Comparison of ENCODE assay signal across 8 cellular contexts in the genomic region with DNA sequence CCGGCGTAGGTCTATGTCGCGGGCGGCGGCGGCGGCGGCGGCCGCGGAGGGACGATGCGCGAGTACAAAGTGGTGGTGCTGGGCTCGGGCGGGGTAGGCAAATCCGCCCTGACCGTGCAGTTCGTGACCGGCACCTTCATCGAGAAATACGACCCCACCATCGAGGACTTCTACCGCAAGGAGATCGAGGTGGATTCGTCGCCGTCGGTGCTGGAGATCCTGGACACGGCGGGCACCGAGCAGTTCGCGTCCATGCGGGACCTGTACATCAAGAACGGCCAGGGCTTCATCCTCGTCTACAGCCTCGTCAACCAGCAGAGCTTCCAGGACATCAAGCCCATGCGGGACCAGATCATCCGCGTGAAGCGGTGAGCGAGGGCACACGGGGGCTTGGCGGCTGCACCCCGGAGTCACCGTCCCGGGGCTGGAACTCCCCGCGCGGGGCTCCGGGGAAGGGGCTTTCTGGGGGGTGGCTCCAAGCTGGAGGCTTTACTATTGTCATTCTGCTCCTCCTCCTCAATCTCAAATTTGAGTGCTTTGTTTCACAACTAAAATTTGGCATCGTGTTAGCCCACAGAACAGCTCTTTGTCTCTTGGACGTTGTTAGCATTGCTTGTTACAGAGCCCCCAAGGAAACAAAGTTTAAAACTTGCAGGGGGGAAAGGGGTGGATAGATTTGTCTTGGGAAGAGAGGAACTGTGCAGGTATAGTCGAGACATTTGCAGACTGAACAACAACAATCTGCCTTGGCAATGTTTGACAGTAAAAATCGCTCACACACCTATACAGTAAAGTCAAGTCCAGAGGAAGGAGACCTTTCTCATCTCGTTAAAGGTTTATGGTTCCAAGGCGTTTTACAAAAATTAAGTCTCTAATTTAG. TPM values are rescaled to one million over a fixed set of nuclear protein-coding genes. Genes with fewer than 3 reads are reported as not detected.
A peak's percentile ranks its signal among the peaks of the same experiment; 100 is the strongest.
DNase-seq lines count a peak whose midpoint lies in the region; ATAC-seq, FAIRE-seq and TF ChIP-seq lines count a peak whose summit lies in the region.

No MANE protein-coding gene starts in this region.

- DNase-seq in NCI-H345 (lab: John Stamatoyannopoulos, UW) = peak; percentile 35
- DNase-seq in NCI-H345 treated with DMSO at 0.1 percent for 48 hours (lab: John Stamatoyannopoulos, UW; ENCODE audit: unreplicated experiment) = no peak
- no peak for DNase-seq in GM12878 (ENCODE audit: low read depth, low spot score)
- DNase-seq in iris pigment epithelial cell (ENCODE audit: low read depth) = peak; percentile 39
- peak; percentile 9 to 11 for DNase-seq in stimulated activated CD4-positive, alpha-beta T cell treated with anti-CD3 and anti-CD28 coated beads, Interleukin-12 subunit alpha, Interleukin-12 subunit beta, amount 100 ng/mL, for 24 hours (ENCODE audit: low read depth in 2 of 2)
- DNase-seq in cortex of kidney (lab: John Stamatoyannopoulos, UW) = no peak

- H2AFZ ChIP-seq in GM12878 (ENCODE audit: control insufficient read depth, low read depth, low read length) = peak overlapping the region; percentile 84

- no peak for TF ChIP-seq RAD21 in GM12878 (IDR thresholded peaks at IDR 0.05; ENCODE audit: insufficient read depth, low read depth, low read length)

- POLR2A ChIA-PET in GM12878 (lab: Charles Lee) = interaction anchor here (0.6 to 9.1 kb wide), 8 partner anchors 15 to 981 kb away, joined by 3 to 108 read pairs (median 6); a partner anchor contains a TSS

- peak overlapping the region; percentile 76 for H3K9ac ChIP-seq in GM12878 (ENCODE audit: control insufficient read depth, insufficient read depth, low read length)

- RAD21 ChIA-PET in GM12878 (lab: Charles Lee; ENCODE audit: unreplicated experiment) = interaction anchor here (0.7 to 10.4 kb wide), 11 partner anchors 10 to 368 kb away, joined by 3 to 179 read pairs (median 4); a partner anchor contains a TSS

- intact Hi-C loops in GM12878 (cut with micrococcal nuclease; ENCODE audit: unreplicated experiment) = loop anchor here (2.0 to 10.0 kb wide), 5 partner anchors 14 to 1757 kb away; a partner anchor contains a TSS

- CTCF ChIA-PET in GM12878 (lab: Yijun Ruan, JAX) = interaction anchor here (0.6 to 3.9 kb wide), 7 partner anchors 15 to 1141 kb away, joined by 3 to 25 read pairs (median 3); no protein-coding TSS in a partner anchor

- H4K20me1 ChIP-seq in GM12878 (ENCODE audit: control insufficient read depth, insufficient read depth) = no peaks in the 10 kb centered on the region

- H3K4me2 ChIP-seq in GM12878 (ENCODE audit: control insufficient read depth, insufficient read depth) = peak overlapping the region; percentile 70

- no peak for TF ChIP-seq EP300 in GM12878 (IDR thresholded peaks at IDR 0.05; ENCODE audit: borderline replicate concordance in 1 of 2, control insufficient read depth in 1 of 2, low read depth in 2 of 2, low read length in 2 of 2)

- peak; percentile 2 for ATAC-seq in HG03432 (IDR thresholded peaks at IDR 0.05; ENCODE audit: unreplicated experiment)
- no peak for ATAC-seq in GM12878

- under 1% methylated on average over 40 of the region's 59 CpGs for WGBS in GM12878 (ENCODE audit: insufficient coverage, insufficient replicate concordance, low lambda C conversion rate, missing lambda C conversion rate)

- no peaks in the 10 kb centered on the region for H3K9me3 ChIP-seq in GM12878 (replicated peaks; ENCODE audit: control insufficient read depth, insufficient read depth, low read length)

- 0 out of 4 replicates have a peak, but pooled peaks cover 0 to 4% of the 10 kb centered on the region in 2 experiments for H3K36me3 ChIP-seq in GM12878 (ENCODE audit: control insufficient read depth in 2 of 2, insufficient read depth in 2 of 2, low read length in 1 of 2)

- peak overlapping the region; percentile 93 for H3K4me3 ChIP-seq in GM12878

- H3K27me3 Mint-ChIP-seq in T-helper 1 cell treated with Interleukin-12 subunit alpha and Interleukin-12 subunit beta and Interleukin-4 antibody, amounts not matched to agents 30 μg/mL and 1 μg/mL, for 36 hours (ENCODE audit: low read depth) = peaks cover 9% of the 10 kb centered on the region

- no peak for TF ChIP-seq CTCF in GM12878 (IDR thresholded peaks at IDR 0.05 in 2 of 3, conservative IDR thresholded peaks at IDR 0.05 in 1 of 3; ENCODE audit: control insufficient read depth in 2 of 3, extremely low read depth in 1 of 3, insufficient read depth in 1 of 3, low read depth in 3 of 3, low read length in 3 of 3)

- SMC1A ChIA-PET in GM12878 (lab: Charles Lee; ENCODE audit: uncharacterized antibody, unreplicated experiment) = interaction anchor here (0.5 to 12.0 kb wide), 9 partner anchors 12 to 211 kb away, joined by 3 to 165 read pairs (median 4); a partner anchor contains a TSS

- no peaks in the 10 kb centered on the region for H3K27me3 ChIP-seq in GM12878 (replicated peaks in 1 of 2; ENCODE audit: control insufficient read depth in 2 of 2, insufficient read depth in 2 of 2, low read length in 1 of 2)

- peaks cover 28% of the 10 kb centered on the region for H3K4me1 Mint-ChIP-seq in T-helper 1 cell treated with Interleukin-12 subunit alpha and Interleukin-12 subunit beta and Interleukin-4 antibody, amounts not matched to agents 30 μg/mL and 1 μg/mL, for 36 hours (ENCODE audit: low read depth)

- peaks cover 8% of the 10 kb centered on the region for H3K36me3 Mint-ChIP-seq in T-helper 1 cell treated with Interleukin-12 subunit alpha and Interleukin-12 subunit beta and Interleukin-4 antibody, amounts not matched to agents 30 μg/mL and 1 μg/mL, for 36 hours (ENCODE audit: low read depth)

- peaks cover 6% of the 10 kb centered on the region for H3K4me1 ChIP-seq in GM12878 (ENCODE audit: control insufficient read depth, insufficient read depth, low read length)

- H3K79me2 ChIP-seq in GM12878 (ENCODE audit: control insufficient read depth, insufficient read depth, low read length) = peaks cover 48% of the 10 kb centered on the region

- no peaks in the 10 kb centered on the region for H3K9me3 Mint-ChIP-seq in T-helper 1 cell treated with Interleukin-12 subunit alpha and Interleukin-12 subunit beta and Interleukin-4 antibody, amounts not matched to agents 30 μg/mL and 1 μg/mL, for 36 hours

- no peak for FAIRE-seq in GM12878 (lab: Jason Lieb, UNC)

- H3K4me3 Mint-ChIP-seq in T-helper 1 cell treated with Interleukin-12 subunit alpha and Interleukin-12 subunit beta and Interleukin-4 antibody, amounts not matched to agents 30 μg/mL and 1 μg/mL, for 36 hours = peak overlapping the region; percentile 92

- peak overlapping the region; percentile 64 for H3K27ac ChIP-seq in GM12878 (ENCODE audit: control insufficient read depth, insufficient read depth)

- TF ChIP-seq POLR2A in GM12878 (IDR thresholded peaks at IDR 0.05; ENCODE audit: low read depth, low read length) = peak; percentile 41; the same call in 1 of the 2 replicates

- peak overlapping the region; percentile 87 for H3K27ac Mint-ChIP-seq in T-helper 1 cell treated with Interleukin-12 subunit alpha and Interleukin-12 subunit beta and Interleukin-4 antibody, amounts not matched to agents 30 μg/mL and 1 μg/mL, for 36 hours

- in situ Hi-C loops in GM12878 (cut with MboI) = loop anchor here (25.0 kb wide), 2 partner anchors 1128 to 1747 kb away; a partner anchor contains a TSS

- BruUV-seq in GM12878 (replicated peaks; lab: Mats Ljungman, UMichigan) = no TSS peak

TF ChIP-seq in GM12878, 131 proteins besides CTCF, POLR2A, EP300 and RAD21 (continues in another document):
- TF ChIP-seq FOS (IDR thresholded peaks at IDR 0.05; ENCODE audit: borderline replicate concordance, extremely low read depth, insufficient read length) = no peak
- TF ChIP-seq, protein P1, sequence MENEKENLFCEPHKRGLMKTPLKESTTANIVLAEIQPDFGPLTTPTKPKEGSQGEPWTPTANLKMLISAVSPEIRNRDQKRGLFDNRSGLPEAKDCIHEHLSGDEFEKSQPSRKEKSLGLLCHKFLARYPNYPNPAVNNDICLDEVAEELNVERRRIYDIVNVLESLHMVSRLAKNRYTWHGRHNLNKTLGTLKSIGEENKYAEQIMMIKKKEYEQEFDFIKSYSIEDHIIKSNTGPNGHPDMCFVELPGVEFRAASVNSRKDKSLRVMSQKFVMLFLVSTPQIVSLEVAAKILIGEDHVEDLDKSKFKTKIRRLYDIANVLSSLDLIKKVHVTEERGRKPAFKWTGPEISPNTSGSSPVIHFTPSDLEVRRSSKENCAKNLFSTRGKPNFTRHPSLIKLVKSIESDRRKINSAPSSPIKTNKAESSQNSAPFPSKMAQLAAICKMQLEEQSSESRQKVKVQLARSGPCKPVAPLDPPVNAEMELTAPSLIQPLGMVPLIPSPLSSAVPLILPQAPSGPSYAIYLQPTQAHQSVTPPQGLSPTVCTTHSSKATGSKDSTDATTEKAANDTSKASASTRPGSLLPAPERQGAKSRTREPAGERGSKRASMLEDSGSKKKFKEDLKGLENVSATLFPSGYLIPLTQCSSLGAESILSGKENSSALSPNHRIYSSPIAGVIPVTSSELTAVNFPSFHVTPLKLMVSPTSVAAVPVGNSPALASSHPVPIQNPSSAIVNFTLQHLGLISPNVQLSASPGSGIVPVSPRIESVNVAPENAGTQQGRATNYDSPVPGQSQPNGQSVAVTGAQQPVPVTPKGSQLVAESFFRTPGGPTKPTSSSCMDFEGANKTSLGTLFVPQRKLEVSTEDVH (IDR thresholded peaks at IDR 0.05; ENCODE audit: low read depth, partially characterized antibody) = no peak

RNA-seq across cellular contexts. Expression of a gene that starts 0.7 kb away (rescaled TPM):
- total RNA-seq in GM12878 (2013; cell fraction: nucleolus; rRNA removed) = 19.9 and 20.3 TPM in 2 replicates
- total RNA-seq in GM12878 (2014; rRNA removed) = 18.8 and 22.5 TPM in 2 replicates
- total RNA-seq in GM12878 (2014; rRNA removed; fragmentation: Illumina TruSeq; extraction: Trizol) = 25.5 and 26.3 TPM in 2 replicates
- 35.1 and 38.5 TPM in 2 replicates for total RNA-seq in GM12878 (2021)
- polyA plus RNA-seq in GM12878 (2011; ENCODE audit: low read depth) = 4.9 TPM
- polyA plus RNA-seq in GM12878 (2011; rRNA removed) = 32.6 and 43.0 TPM in 2 replicates
- 11.9 and 13.7 TPM in 2 replicates for polyA plus RNA-seq in GM12878 (2011; cell fraction: cytosol; rRNA removed)
- polyA plus RNA-seq in GM12878 (2011; cell fraction: nucleus; rRNA removed) = 9.6 and 23.0 TPM in 2 replicates
- 10.9 and 12.4 TPM in 2 replicates for polyA plus RNA-seq in GM12878 (2012)
- polyA plus RNA-seq in GM12878 (2014; fragmentation: Illumina TruSeq; extraction: Trizol) = 18.9 and 24.0 TPM in 2 replicates
- polyA plus RNA-seq in GM12878 (2014; fragmentation: Nextera tagmentation; extraction: Ambion mirVana) = 1 to 10 TPM; 5.8 to 6.0 TPM
- 9.1 and 11.0 TPM in 2 replicates for polyA plus RNA-seq in GM12878 (2014; rRNA removed)
- polyA plus RNA-seq in GM12878 (2016; fragmentation: Nextera tagmentation; extraction: Ambion mirVana) = 1 to 10 TPM; 3.5 to 4.2 TPM
- 44.0 and 49.4 TPM in 2 replicates for polyA minus RNA-seq in GM12878 (2011; rRNA and poly(A)+ RNA removed)
- polyA minus RNA-seq in GM12878 (2011; cell fraction: cytosol; rRNA and poly(A)+ RNA removed) = 21.9 and 25.7 TPM in 2 replicates
- 27.8 and 40.3 TPM in 2 replicates for polyA minus RNA-seq in GM12878 (2011; cell fraction: nucleus; rRNA and poly(A)+ RNA removed)

Comparison
In these comparisons a context has a peak if more than half of its experiments do, and no peak if none do; other contexts are left out.
1. DNase-seq: peak in NCI-H345 (single experiment), iris pigment epithelial cell (single experiment) and stimulated activated CD4-positive, alpha-beta T cell treated with anti-CD3 and anti-CD28 coated beads, Interleukin-12 subunit alpha, Interleukin-12 subunit beta, amount 100 ng/mL, for 24 hours (2 of 2); none in NCI-H345 treated with DMSO at 0.1 percent for 48 hours (single experiment), GM12878 (single experiment) and cortex of kidney (single experiment).